Comparison of ENCODE assay signal across 19 cellular contexts in genomic region chr3:114585687-114586086, GRCh38.
"Had no signal": no experiment of that assay in that cellular context is flagged by ENCODE, and none has a peak within 500 bp of the region (broad histone marks: within the 10 kb centered on the region; RNA-seq: fewer than 3 reads in every experiment).

No MANE protein-coding gene starts in this region.

- H3K9me3 ChIP-seq: left lung, neutrophil, pancreas, sigmoid colon, spleen, tibial artery had no signal

- H3K27ac ChIP-seq: left lung, neutrophil, pancreas, tibial artery, WERI-Rb-1 had no signal

- H3K36me3 ChIP-seq: left lung, neutrophil, pancreas, sigmoid colon, spleen, tibial artery, WERI-Rb-1 had no signal

- H3K27ac Mint-ChIP-seq: activated naive CD4-positive, alpha-beta T cell treated with anti-CD3 and anti-CD28 coated beads, Interleukin-2, amount 50 U/mL, for 24 hours; activated T-cell treated with anti-CD3 and anti-CD28 coated beads, Interleukin-2, amount 50 U/mL, for 72 hours had no signal

- H3K27me3 Mint-ChIP-seq: activated naive CD4-positive, alpha-beta T cell treated with anti-CD3 and anti-CD28 coated beads, Interleukin-2, amount 50 U/mL, for 24 hours; effector memory CD8-positive, alpha-beta T cell had no signal

- H3K4me3 ChIP-seq: left lung, pancreas, sigmoid colon, spleen, tibial artery had no signal

- H3K4me1 ChIP-seq: left lung, pancreas, tibial artery had no signal

- H3K4me3 Mint-ChIP-seq: activated naive CD4-positive, alpha-beta T cell treated with anti-CD3 and anti-CD28 coated beads, Interleukin-2, amount 50 U/mL, for 24 hours; activated T-cell treated with anti-CD3 and anti-CD28 coated beads, Interleukin-2, amount 50 U/mL, for 72 hours; effector memory CD8-positive, alpha-beta T cell; natural killer cell had no signal

- H3K9me3 Mint-ChIP-seq: activated naive CD4-positive, alpha-beta T cell treated with anti-CD3 and anti-CD28 coated beads, Interleukin-2, amount 50 U/mL, for 24 hours; effector memory CD8-positive, alpha-beta T cell; natural killer cell had no signal

- H3K36me3 Mint-ChIP-seq: natural killer cell had no signal

- H3K27me3 ChIP-seq: left lung, neutrophil, pancreas, sigmoid colon, spleen, tibial artery had no signal

- ATAC-seq: activated T-cell treated with anti-CD3 and anti-CD28 coated beads, Interleukin-2, amount 50 U/mL, for 72 hours; effector memory CD8-positive, alpha-beta T cell had no signal

- DNase-seq: activated CD4-positive, alpha-beta T cell treated with anti-CD3 and anti-CD28 coated beads for 1 hour; activated CD4-positive, alpha-beta T cell treated with anti-CD3 and anti-CD28 coated beads, Interleukin-2, amount 50 U/mL, for 4 hours; activated effector memory CD4-positive, alpha-beta T cell treated with anti-CD3 and anti-CD28 coated beads, Interleukin-2, amount 50 U/mL, for 16 hours; activated T-cell treated with anti-CD3 and anti-CD28 coated beads, Interleukin-2, amount 50 U/mL, for 72 hours; effector memory CD8-positive, alpha-beta T cell; foreskin fibroblast; kidney; left lung; mesendoderm; natural killer cell; pancreas; sigmoid colon; spleen; stimulated activated naive CD4-positive, alpha-beta T cell treated with Interleukin-2 at 50 U/mL for 16 hours; T-helper 2 cell; WERI-Rb-1 had no signal
